ENCODE assay signal across 1 cellular context in the genomic region with DNA sequence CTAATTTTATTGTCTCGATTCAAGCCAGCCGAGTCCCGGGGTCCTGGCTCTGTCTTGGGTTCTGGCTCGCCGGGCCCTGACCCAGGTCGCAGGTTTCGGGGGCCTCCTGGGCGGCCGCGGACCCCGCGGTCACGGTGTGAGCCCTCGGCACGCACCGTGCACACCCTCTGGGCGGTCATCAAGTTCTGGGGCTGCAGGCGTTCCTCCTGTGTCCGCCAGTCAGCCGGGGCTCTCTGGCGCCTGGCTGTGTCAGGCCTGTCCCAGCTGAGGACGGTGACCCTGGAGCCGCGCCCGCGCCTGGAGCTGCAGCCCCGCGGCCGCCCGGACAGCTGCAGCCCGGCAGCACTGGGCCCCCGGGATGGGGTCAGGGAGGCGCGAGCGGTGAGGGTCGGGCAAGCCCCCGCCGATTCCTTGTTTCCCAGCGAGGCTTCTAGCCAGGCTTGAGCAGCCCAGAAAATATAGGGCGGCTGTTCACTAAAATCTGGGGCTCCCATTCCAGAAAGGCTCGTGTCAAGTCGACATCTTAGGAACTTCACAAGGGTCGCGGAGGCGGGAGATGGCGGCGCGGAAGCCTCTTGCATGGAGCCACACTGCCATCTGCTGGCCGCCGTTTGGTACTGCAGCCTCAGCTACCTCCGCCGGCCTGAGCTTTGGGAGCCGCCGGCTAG.
A peak's percentile ranks its signal among the peaks of the same experiment; 100 is the strongest.
TF ChIP-seq lines count a peak whose summit lies in the region.

No MANE protein-coding gene starts in this region.

TF ChIP-seq in K562, 482 proteins besides CTCF, POLR2A, EP300 and RAD21 (continued from another document and continues in another):
- TF ChIP-seq, protein P1, sequence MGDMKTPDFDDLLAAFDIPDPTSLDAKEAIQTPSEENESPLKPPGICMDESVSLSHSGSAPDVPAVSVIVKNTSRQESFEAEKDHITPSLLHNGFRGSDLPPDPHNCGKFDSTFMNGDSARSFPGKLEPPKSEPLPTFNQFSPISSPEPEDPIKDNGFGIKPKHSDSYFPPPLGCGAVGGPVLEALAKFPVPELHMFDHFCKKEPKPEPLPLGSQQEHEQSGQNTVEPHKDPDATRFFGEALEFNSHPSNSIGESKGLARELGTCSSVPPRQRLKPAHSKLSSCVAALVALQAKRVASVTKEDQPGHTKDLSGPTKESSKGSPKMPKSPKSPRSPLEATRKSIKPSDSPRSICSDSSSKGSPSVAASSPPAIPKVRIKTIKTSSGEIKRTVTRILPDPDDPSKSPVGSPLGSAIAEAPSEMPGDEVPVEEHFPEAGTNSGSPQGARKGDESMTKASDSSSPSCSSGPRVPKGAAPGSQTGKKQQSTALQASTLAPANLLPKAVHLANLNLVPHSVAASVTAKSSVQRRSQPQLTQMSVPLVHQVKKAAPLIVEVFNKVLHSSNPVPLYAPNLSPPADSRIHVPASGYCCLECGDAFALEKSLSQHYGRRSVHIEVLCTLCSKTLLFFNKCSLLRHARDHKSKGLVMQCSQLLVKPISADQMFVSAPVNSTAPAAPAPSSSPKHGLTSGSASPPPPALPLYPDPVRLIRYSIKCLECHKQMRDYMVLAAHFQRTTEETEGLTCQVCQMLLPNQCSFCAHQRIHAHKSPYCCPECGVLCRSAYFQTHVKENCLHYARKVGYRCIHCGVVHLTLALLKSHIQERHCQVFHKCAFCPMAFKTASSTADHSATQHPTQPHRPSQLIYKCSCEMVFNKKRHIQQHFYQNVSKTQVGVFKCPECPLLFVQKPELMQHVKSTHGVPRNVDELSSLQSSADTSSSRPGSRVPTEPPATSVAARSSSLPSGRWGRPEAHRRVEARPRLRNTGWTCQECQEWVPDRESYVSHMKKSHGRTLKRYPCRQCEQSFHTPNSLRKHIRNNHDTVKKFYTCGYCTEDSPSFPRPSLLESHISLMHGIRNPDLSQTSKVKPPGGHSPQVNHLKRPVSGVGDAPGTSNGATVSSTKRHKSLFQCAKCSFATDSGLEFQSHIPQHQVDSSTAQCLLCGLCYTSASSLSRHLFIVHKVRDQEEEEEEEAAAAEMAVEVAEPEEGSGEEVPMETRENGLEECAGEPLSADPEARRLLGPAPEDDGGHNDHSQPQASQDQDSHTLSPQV (IDR thresholded peaks at IDR 0.05) = no peak
- TF ChIP-seq, protein P2, sequence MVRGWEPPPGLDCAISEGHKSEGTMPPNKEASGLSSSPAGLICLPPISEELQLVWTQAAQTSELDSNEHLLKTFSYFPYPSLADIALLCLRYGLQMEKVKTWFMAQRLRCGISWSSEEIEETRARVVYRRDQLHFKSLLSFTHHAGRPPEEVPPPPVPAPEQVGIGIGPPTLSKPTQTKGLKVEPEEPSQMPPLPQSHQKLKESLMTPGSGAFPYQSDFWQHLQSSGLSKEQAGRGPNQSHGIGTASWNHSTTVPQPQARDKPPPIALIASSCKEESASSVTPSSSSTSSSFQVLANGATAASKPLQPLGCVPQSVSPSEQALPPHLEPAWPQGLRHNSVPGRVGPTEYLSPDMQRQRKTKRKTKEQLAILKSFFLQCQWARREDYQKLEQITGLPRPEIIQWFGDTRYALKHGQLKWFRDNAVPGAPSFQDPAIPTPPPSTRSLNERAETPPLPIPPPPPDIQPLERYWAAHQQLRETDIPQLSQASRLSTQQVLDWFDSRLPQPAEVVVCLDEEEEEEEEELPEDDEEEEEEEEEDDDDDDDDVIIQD (CRISPR knock-in tag; IDR thresholded peaks at IDR 0.05) = no peak
- TF ChIP-seq RBM39 (optimal IDR thresholded peaks at IDR 0.05; ENCODE audit: low read depth, low read length) (no peak), ZBTB7A (IDR thresholded peaks at IDR 0.05; ENCODE audit: borderline replicate concordance, control insufficient read depth, low read depth, low read length) (peak; percentile 71; the same call in 1 of the 2 replicates), FOXK2 (conservative IDR thresholded peaks at IDR 0.05 in 1 of 2, IDR thresholded peaks at IDR 0.05 in 1 of 2; ENCODE audit: low read depth in 2 of 2) (no peak), KLF10 (CRISPR knock-in tag; IDR thresholded peaks at IDR 0.05) (no peak), MAZ (CRISPR knock-in tag; conservative IDR thresholded peaks at IDR 0.05 in 1 of 2, IDR thresholded peaks at IDR 0.05 in 1 of 2) (peak; percentile 14 to 26; a peak in 1 of 4 replicates), ESRRB (CRISPR knock-in tag; IDR thresholded peaks at IDR 0.05; ENCODE audit: borderline replicate concordance) (no peak), CHD4 (IDR thresholded peaks at IDR 0.05; ENCODE audit: insufficient read depth, insufficient replicate concordance, low read depth, low read length, poor library complexity, severe bottlenecking) (no peak), SMARCA5 (IDR thresholded peaks at IDR 0.05) (no peak), ILK (tag; IDR thresholded peaks at IDR 0.05; ENCODE audit: borderline replicate concordance, low read depth) (no peak), BACH1 (tag; IDR thresholded peaks at IDR 0.05) (no peak), SMARCC2 (IDR thresholded peaks at IDR 0.05; ENCODE audit: low read depth) (no peak), MTF1 (CRISPR knock-in tag; IDR thresholded peaks at IDR 0.05; ENCODE audit: borderline replicate concordance) (no peak), CCAR2 (IDR thresholded peaks at IDR 0.05; ENCODE audit: low read depth, low read length) (no peak), ZNF445 (CRISPR knock-in tag; IDR thresholded peaks at IDR 0.05; ENCODE audit: low read depth) (no peak), RFX1 (IDR thresholded peaks at IDR 0.05) (no peak), ZNF134 (CRISPR knock-in tag; conservative IDR thresholded peaks at IDR 0.05) (no peak), ZNF707 (CRISPR knock-in tag; conservative IDR thresholded peaks at IDR 0.05) (no peak), DIDO1 (tag; IDR thresholded peaks at IDR 0.05; ENCODE audit: low read depth) (no peak), TARDBP (IDR thresholded peaks at IDR 0.05) (no peak), SAFB2 (IDR thresholded peaks at IDR 0.05; ENCODE audit: borderline replicate concordance, low read depth, low read length, severe bottlenecking) (no peak), NFE2 (IDR thresholded peaks at IDR 0.05; ENCODE audit: low read depth) (no peak), ZNF764 (CRISPR knock-in tag; IDR thresholded peaks at IDR 0.05; ENCODE audit: low read depth) (no peak), NBN (IDR thresholded peaks at IDR 0.05; ENCODE audit: low read depth) (no peak), ZNF41 (CRISPR knock-in tag; conservative IDR thresholded peaks at IDR 0.05) (no peak), THRAP3 (IDR thresholded peaks at IDR 0.05; ENCODE audit: borderline replicate concordance) (no peak), SRSF7 (optimal IDR thresholded peaks at IDR 0.05; ENCODE audit: low read depth, low read length) (no peak), LARP7 (IDR thresholded peaks at IDR 0.05) (no peak), XRCC4 (IDR thresholded peaks at IDR 0.05; ENCODE audit: extremely low read depth, insufficient read depth, insufficient read length) (no peak), ZNF263 (CRISPR knock-in tag; IDR thresholded peaks at IDR 0.05; ENCODE audit: borderline replicate concordance) (no peak)
- TF ChIP-seq, protein P3, sequence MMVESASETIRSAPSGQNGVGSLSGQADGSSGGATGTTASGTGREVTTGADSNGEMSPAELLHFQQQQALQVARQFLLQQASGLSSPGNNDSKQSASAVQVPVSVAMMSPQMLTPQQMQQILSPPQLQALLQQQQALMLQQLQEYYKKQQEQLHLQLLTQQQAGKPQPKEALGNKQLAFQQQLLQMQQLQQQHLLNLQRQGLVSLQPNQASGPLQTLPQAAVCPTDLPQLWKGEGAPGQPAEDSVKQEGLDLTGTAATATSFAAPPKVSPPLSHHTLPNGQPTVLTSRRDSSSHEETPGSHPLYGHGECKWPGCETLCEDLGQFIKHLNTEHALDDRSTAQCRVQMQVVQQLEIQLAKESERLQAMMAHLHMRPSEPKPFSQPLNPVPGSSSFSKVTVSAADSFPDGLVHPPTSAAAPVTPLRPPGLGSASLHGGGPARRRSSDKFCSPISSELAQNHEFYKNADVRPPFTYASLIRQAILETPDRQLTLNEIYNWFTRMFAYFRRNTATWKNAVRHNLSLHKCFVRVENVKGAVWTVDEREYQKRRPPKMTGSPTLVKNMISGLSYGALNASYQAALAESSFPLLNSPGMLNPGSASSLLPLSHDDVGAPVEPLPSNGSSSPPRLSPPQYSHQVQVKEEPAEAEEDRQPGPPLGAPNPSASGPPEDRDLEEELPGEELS (CRISPR knock-in tag; IDR thresholded peaks at IDR 0.05; ENCODE audit: borderline replicate concordance) = no peak
- TF ChIP-seq, protein P4, sequence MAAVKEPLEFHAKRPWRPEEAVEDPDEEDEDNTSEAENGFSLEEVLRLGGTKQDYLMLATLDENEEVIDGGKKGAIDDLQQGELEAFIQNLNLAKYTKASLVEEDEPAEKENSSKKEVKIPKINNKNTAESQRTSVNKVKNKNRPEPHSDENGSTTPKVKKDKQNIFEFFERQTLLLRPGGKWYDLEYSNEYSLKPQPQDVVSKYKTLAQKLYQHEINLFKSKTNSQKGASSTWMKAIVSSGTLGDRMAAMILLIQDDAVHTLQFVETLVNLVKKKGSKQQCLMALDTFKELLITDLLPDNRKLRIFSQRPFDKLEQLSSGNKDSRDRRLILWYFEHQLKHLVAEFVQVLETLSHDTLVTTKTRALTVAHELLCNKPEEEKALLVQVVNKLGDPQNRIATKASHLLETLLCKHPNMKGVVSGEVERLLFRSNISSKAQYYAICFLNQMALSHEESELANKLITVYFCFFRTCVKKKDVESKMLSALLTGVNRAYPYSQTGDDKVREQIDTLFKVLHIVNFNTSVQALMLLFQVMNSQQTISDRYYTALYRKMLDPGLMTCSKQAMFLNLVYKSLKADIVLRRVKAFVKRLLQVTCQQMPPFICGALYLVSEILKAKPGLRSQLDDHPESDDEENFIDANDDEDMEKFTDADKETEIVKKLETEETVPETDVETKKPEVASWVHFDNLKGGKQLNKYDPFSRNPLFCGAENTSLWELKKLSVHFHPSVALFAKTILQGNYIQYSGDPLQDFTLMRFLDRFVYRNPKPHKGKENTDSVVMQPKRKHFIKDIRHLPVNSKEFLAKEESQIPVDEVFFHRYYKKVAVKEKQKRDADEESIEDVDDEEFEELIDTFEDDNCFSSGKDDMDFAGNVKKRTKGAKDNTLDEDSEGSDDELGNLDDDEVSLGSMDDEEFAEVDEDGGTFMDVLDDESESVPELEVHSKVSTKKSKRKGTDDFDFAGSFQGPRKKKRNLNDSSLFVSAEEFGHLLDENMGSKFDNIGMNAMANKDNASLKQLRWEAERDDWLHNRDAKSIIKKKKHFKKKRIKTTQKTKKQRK (IDR thresholded peaks at IDR 0.05; ENCODE audit: borderline replicate concordance, low read depth, low read length) = no peak
- TF ChIP-seq, protein P5, sequence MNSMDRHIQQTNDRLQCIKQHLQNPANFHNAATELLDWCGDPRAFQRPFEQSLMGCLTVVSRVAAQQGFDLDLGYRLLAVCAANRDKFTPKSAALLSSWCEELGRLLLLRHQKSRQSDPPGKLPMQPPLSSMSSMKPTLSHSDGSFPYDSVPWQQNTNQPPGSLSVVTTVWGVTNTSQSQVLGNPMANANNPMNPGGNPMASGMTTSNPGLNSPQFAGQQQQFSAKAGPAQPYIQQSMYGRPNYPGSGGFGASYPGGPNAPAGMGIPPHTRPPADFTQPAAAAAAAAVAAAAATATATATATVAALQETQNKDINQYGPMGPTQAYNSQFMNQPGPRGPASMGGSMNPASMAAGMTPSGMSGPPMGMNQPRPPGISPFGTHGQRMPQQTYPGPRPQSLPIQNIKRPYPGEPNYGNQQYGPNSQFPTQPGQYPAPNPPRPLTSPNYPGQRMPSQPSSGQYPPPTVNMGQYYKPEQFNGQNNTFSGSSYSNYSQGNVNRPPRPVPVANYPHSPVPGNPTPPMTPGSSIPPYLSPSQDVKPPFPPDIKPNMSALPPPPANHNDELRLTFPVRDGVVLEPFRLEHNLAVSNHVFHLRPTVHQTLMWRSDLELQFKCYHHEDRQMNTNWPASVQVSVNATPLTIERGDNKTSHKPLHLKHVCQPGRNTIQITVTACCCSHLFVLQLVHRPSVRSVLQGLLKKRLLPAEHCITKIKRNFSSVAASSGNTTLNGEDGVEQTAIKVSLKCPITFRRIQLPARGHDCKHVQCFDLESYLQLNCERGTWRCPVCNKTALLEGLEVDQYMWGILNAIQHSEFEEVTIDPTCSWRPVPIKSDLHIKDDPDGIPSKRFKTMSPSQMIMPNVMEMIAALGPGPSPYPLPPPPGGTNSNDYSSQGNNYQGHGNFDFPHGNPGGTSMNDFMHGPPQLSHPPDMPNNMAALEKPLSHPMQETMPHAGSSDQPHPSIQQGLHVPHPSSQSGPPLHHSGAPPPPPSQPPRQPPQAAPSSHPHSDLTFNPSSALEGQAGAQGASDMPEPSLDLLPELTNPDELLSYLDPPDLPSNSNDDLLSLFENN (IDR thresholded peaks at IDR 0.05; ENCODE audit: low read depth in 2 of 2, low read length in 2 of 2) = no peak
- TF ChIP-seq, protein P6, sequence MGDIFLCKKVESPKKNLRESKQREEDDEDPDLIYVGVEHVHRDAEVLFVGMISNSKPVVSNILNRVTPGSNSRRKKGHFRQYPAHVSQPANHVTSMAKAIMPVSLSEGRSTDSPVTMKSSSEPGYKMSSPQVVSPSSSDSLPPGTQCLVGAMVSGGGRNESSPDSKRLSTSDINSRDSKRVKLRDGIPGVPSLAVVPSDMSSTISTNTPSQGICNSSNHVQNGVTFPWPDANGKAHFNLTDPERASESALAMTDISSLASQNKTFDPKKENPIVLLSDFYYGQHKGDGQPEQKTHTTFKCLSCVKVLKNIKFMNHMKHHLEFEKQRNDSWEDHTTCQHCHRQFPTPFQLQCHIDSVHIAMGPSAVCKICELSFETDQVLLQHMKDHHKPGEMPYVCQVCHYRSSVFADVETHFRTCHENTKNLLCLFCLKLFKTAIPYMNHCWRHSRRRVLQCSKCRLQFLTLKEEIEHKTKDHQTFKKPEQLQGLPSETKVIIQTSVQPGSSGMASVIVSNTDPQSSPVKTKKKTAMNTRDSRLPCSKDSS (IDR thresholded peaks at IDR 0.05; ENCODE audit: low read depth, partially characterized antibody) = no peak
- TF ChIP-seq, protein P7, sequence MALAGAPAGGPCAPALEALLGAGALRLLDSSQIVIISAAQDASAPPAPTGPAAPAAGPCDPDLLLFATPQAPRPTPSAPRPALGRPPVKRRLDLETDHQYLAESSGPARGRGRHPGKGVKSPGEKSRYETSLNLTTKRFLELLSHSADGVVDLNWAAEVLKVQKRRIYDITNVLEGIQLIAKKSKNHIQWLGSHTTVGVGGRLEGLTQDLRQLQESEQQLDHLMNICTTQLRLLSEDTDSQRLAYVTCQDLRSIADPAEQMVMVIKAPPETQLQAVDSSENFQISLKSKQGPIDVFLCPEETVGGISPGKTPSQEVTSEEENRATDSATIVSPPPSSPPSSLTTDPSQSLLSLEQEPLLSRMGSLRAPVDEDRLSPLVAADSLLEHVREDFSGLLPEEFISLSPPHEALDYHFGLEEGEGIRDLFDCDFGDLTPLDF (CRISPR knock-in tag; IDR thresholded peaks at IDR 0.05) = no peak
- TF ChIP-seq, protein P8, sequence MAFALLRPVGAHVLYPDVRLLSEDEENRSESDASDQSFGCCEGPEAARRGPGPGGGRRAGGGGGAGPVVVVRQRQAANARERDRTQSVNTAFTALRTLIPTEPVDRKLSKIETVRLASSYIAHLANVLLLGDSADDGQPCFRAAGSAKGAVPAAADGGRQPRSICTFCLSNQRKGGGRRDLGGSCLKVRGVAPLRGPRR (CRISPR knock-in tag; IDR thresholded peaks at IDR 0.05) = no peak
